Comparison of ENCODE assay signal across 8 cellular contexts in the genomic region with DNA sequence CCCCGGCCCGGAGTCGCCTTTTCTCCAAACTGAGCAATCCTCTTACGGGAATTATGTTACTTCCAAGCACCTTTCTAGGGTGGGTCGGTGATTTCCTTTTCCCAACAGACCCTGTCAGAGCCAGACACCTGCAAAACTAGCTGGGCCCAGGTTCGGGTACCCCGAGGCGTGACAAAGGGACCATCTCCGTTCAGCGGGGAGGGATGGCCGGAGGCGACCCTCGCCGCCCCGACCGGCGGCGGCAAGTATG. TPM values are rescaled to one million over a fixed set of nuclear protein-coding genes. Genes with fewer than 3 reads are reported as not detected.
DNase-seq lines count a peak whose midpoint lies in the region; ATAC-seq, FAIRE-seq and TF ChIP-seq lines count a peak whose summit lies in the region.

No MANE protein-coding gene starts in this region.

- H3K9ac ChIP-seq in K562 (ENCODE audit: insufficient read depth in 1 of 2, low read depth in 2 of 2, low read length in 2 of 2), result peak overlapping the region; percentile 87 to 98
- peak overlapping the region; percentile 94 for H3K9ac ChIP-seq in mesenchymal stem cell (ENCODE audit: low read length)

- H4K91ac ChIP-seq in mesenchymal stem cell (ENCODE audit: low read length), result peak overlapping the region; percentile 50

- POLR2A ChIA-PET in K562 (lab: Yijun Ruan, JAX), result interaction anchor here (0.6 to 2.8 kb wide), 15 partner anchors 10 to 199 kb away, joined by 3 to 20 read pairs (median 4); partner anchors contain the start of gene SAR1A

- H3K27ac ChIP-seq in K562 (ENCODE audit: extremely low read depth, low read depth, low read length) (peak overlapping the region; percentile 76), mesenchymal stem cell (ENCODE audit: low read length, poor library complexity, severe bottlenecking) (peak overlapping the region; percentile 12), vagina (peak overlapping the region; percentile 77)

- no peak for TF ChIP-seq RAD21 in K562 (CRISPR knock-in tag; conservative IDR thresholded peaks at IDR 0.05 in 1 of 2, IDR thresholded peaks at IDR 0.05 in 1 of 2)

- TF ChIP-seq CTCF in K562 (IDR thresholded peaks at IDR 0.05 in 2 of 3, conservative IDR thresholded peaks at IDR 0.05 in 1 of 3; ENCODE audit: insufficient read depth in 2 of 3, low read depth in 1 of 3, low read length in 3 of 3) (no peak), vagina (IDR thresholded peaks at IDR 0.05) (no peak)

- intact Hi-C loops in K562 (cut with micrococcal nuclease) (no loop called here), vagina (cut with DNase I) (no loop called here)

- H3K79me2 ChIP-seq in K562 (ENCODE audit: control insufficient read depth, insufficient read depth, low read length), result peaks cover 55% of the 10 kb centered on the region

- no TSS peak for BruUV-seq in K562 (replicated peaks; lab: Mats Ljungman, UMichigan)

- peaks cover 8% of the 10 kb centered on the region for H3K79me1 ChIP-seq in mesenchymal stem cell (replicated peaks; ENCODE audit: low read length, poor library complexity, severe bottlenecking)

- H3K36me3 ChIP-seq in K562 (ENCODE audit: control insufficient read depth, insufficient read depth, low read length), result peaks cover 31% of the 10 kb centered on the region
- peaks cover 4 to 27% of the 10 kb centered on the region in 2 experiments for H3K36me3 ChIP-seq in mesenchymal stem cell (ENCODE audit: control insufficient read depth in 1 of 2, insufficient read depth in 2 of 2, low read depth in 1 of 2, low read length in 2 of 2)
- no peaks in the 10 kb centered on the region for H3K36me3 ChIP-seq in vagina

- no peak overlapping the region for H4K8ac ChIP-seq in mesenchymal stem cell (ENCODE audit: low read length)

- WGBS in K562 (ENCODE audit: insufficient coverage, low coverage, missing lambda C conversion rate), result 1% methylated on average over 18 of the region's 18 CpGs
- 0% methylated on average over 16 of the region's 18 CpGs for WGBS in mesenchymal stem cell

- H2AFZ ChIP-seq in K562 (ENCODE audit: low read depth, low read length) (peak overlapping the region; percentile 78), mesenchymal stem cell (ENCODE audit: low read depth, low read length) (peak overlapping the region; percentile 31)

- peak overlapping the region; percentile 24 to 85 for H3K4ac ChIP-seq in mesenchymal stem cell (ENCODE audit: low read depth in 1 of 2, low read length in 2 of 2)

- H3K4me2 ChIP-seq in K562 (ENCODE audit: insufficient read depth, low read length) (peak overlapping the region; percentile 91), mesenchymal stem cell (ENCODE audit: low read length, poor library complexity, severe bottlenecking) (peak overlapping the region; percentile 90)

- H2BK120ac ChIP-seq in mesenchymal stem cell (ENCODE audit: low read depth, low read length), result peak overlapping the region; percentile 79

- CTCF ChIA-PET in K562 (lab: Yijun Ruan, JAX; ENCODE audit: low intra/inter-chr PET ratio), result no interaction called here

- H3K23ac ChIP-seq in mesenchymal stem cell (ENCODE audit: low read length in 2 of 2), result peak overlapping the region in 1 of 2 experiments; percentile 83

- H3K9me3 ChIP-seq in K562 (replicated peaks; ENCODE audit: control insufficient read depth, insufficient read depth, low read depth, low read length) (no peaks in the 10 kb centered on the region), mesenchymal stem cell (ENCODE audit: control insufficient read depth, low read length) (no peaks in the 10 kb centered on the region), vagina (no peaks in the 10 kb centered on the region)

- in situ Hi-C loops in K562 (cut with MboI), result loop anchor here (5.0 kb wide), 1 partner anchor 115 kb away; no protein-coding TSS in a partner anchor

- no peak overlapping the region for H2AK5ac ChIP-seq in mesenchymal stem cell (ENCODE audit: low read length, severe bottlenecking)

- TF ChIP-seq POLR2A in K562 (conservative IDR thresholded peaks at IDR 0.05), result no peak
- no peak for TF ChIP-seq POLR2A in vagina (IDR thresholded peaks at IDR 0.05)
- TF ChIP-seq POLR2A in GM18505 (IDR thresholded peaks at IDR 0.05; ENCODE audit: borderline replicate concordance, extremely low read depth, insufficient read depth, insufficient read length), result no peak

- H3K18ac ChIP-seq in mesenchymal stem cell (ENCODE audit: low read depth in 1 of 2, low read length in 2 of 2), result peak overlapping the region; percentile 91 to 96

- peaks cover 5% of the 10 kb centered on the region; the same call in 1 of the 2 replicates for H4K20me1 ChIP-seq in K562 (replicated peaks; ENCODE audit: control insufficient read depth, insufficient read depth, low read length)

- H3K9me1 ChIP-seq in K562 (ENCODE audit: control insufficient read depth, insufficient read depth, low read length), result no peaks in the 10 kb centered on the region

- H3K4me1 ChIP-seq in K562 (replicated peaks in 1 of 2; ENCODE audit: control insufficient read depth in 2 of 2, insufficient read depth in 2 of 2, low read length in 2 of 2) (peaks cover 13 to 23% of the 10 kb centered on the region in 2 experiments; a peak in 4 of 5 replicates), mesenchymal stem cell (ENCODE audit: control insufficient read depth, insufficient read depth, low read depth, low read length) (no peaks in the 10 kb centered on the region), vagina (peaks cover 36% of the 10 kb centered on the region)

- H2BK5ac ChIP-seq in mesenchymal stem cell (ENCODE audit: low read depth, low read length, poor library complexity, severe bottlenecking), result no peak overlapping the region

- peak overlapping the region; percentile 52 for H2BK15ac ChIP-seq in mesenchymal stem cell (ENCODE audit: low read depth, poor library complexity, severe bottlenecking)

- FAIRE-seq in K562 (lab: Jason Lieb, UNC), result no peak

- H3K4me3 ChIP-seq in K562 (peak overlapping the region; percentile 83), mesenchymal stem cell (ENCODE audit: insufficient read depth in 1 of 2, low read depth in 1 of 2, low read length in 2 of 2) (peak overlapping the region; percentile 91 to 95), vagina (peak overlapping the region; percentile 87 to 94)

- ATAC-seq in K562 (no peak), GM19395 (IDR thresholded peaks at IDR 0.05; ENCODE audit: unreplicated experiment) (no peak), GM18502 (IDR thresholded peaks at IDR 0.05; ENCODE audit: poor library complexity, unreplicated experiment) (no peak), GM18505 (IDR thresholded peaks at IDR 0.05; ENCODE audit: unreplicated experiment) (no peak)

- TF ChIP-seq EP300 in K562 (IDR thresholded peaks at IDR 0.05; ENCODE audit: low read length), result no peak

- peak overlapping the region; percentile 57 to 94 for H3K14ac ChIP-seq in mesenchymal stem cell (ENCODE audit: low read length in 2 of 2)

- H3K27me3 ChIP-seq in K562 (ENCODE audit: control insufficient read depth in 2 of 2, insufficient read depth in 2 of 2, low read length in 2 of 2), result no peaks in the 10 kb centered on the region
- peaks cover 0 to 5% of the 10 kb centered on the region in 2 experiments for H3K27me3 ChIP-seq in mesenchymal stem cell (ENCODE audit: control insufficient read depth in 1 of 2, insufficient read depth in 1 of 2, low read length in 2 of 2)
- no peaks in the 10 kb centered on the region for H3K27me3 ChIP-seq in vagina

- peak; percentile 18 to 23 for DNase-seq in stimulated activated CD4-positive, alpha-beta T cell treated with anti-CD3 and anti-CD28 coated beads, Interleukin-2, amount 100 ng/mL, for 48 hours
- DNase-seq in stimulated activated CD4-positive, alpha-beta T cell treated with anti-CD3 and anti-CD28 coated beads, Interleukin-15, amount 100 ng/mL, for 24 hours, result no peak
- DNase-seq in K562 (ENCODE audit: extremely low read depth in 1 of 4, low spot score in 3 of 4) (no peak), mesenchymal stem cell (no peak), vagina (ENCODE audit: extremely low spot score in 2 of 2) (no peak)

- no peak overlapping the region for H2BK12ac ChIP-seq in mesenchymal stem cell (ENCODE audit: low read length in 2 of 2)

RNA-seq across cellular contexts. Expression of gene PPA1, which starts 0.4 kb away (rescaled TPM):
- 63.9 and 181 TPM in 2 replicates for total RNA-seq in K562 (2011; cell fraction: chromatin; rRNA removed; ENCODE audit: low replicate concordance)
- total RNA-seq in K562 (2011; cell fraction: nucleolus; rRNA removed), result 50.4 and 54.7 TPM in 2 replicates
- total RNA-seq in K562 (2011; cell fraction: nucleoplasm; rRNA removed), result 123 and 276 TPM in 2 replicates
- total RNA-seq in K562 (2014; rRNA removed), result 378 and 453 TPM in 2 replicates
- 635 and 699 TPM in 2 replicates for total RNA-seq in K562 (2014; rRNA removed; fragmentation: Illumina TruSeq; extraction: Trizol)
- total RNA-seq in K562 (2015; rRNA removed; fragmentation: Illumina TruSeq; extraction: Trizol), result 463 and 482 TPM in 2 replicates
- total RNA-seq in K562 (2021), result 418 and 448 TPM in 2 replicates
- polyA plus RNA-seq in K562 (2011; rRNA removed), result 408 and 606 TPM in 2 replicates
- 122 and 218 TPM in 2 replicates for polyA plus RNA-seq in K562 (2011; cell fraction: cytosol; rRNA removed)
- polyA plus RNA-seq in K562 (2011; cell fraction: nucleus; rRNA removed), result 92.6 and 127 TPM in 2 replicates
- polyA plus RNA-seq in K562 (2012), result 299 and 379 TPM in 2 replicates
- 454 and 471 TPM in 2 replicates for polyA plus RNA-seq in K562 (2014; fragmentation: Illumina TruSeq; extraction: Trizol)
- polyA plus RNA-seq in K562 (2014; fragmentation: Nextera tagmentation; extraction: Ambion mirVana), result 100 to 1,000 TPM; 301 to 366 TPM
- polyA plus RNA-seq in K562 (2014; rRNA removed), result 591 and 627 TPM in 2 replicates
- polyA minus RNA-seq in K562 (2011; rRNA and poly(A)+ RNA removed), result 573 and 613 TPM in 2 replicates
- 121 and 162 TPM in 2 replicates for polyA minus RNA-seq in K562 (2011; cell fraction: cytosol; rRNA and poly(A)+ RNA removed)
- 49.1 and 87.5 TPM in 2 replicates for polyA minus RNA-seq in K562 (2011; cell fraction: nucleus; rRNA and poly(A)+ RNA removed)
- polyA plus RNA-seq in mesenchymal stem cell (2013, experiment 1 of 2), result 144 TPM
- polyA plus RNA-seq in mesenchymal stem cell (2013, experiment 2 of 2), result 153 TPM
- 79.3 TPM for total RNA-seq in vagina

RNA-seq across cellular contexts. Expression of gene NPFFR1, which starts 51.0 kb away (rescaled TPM):
- total RNA-seq in K562 (2011; cell fraction: chromatin; rRNA removed; ENCODE audit: low replicate concordance), result not detected in 2 replicates
- not detected in 2 replicates for total RNA-seq in K562 (2011; cell fraction: nucleolus; rRNA removed)
- not detected in 2 replicates for total RNA-seq in K562 (2011; cell fraction: nucleoplasm; rRNA removed)
- total RNA-seq in K562 (2014; rRNA removed) (not detected in 2 replicates), K562 (2014; rRNA removed; fragmentation: Illumina TruSeq; extraction: Trizol) (under 0.01 TPM in 1 of 2 replicates, not detected in the other), K562 (2015; rRNA removed; fragmentation: Illumina TruSeq; extraction: Trizol) (not detected in 2 replicates), K562 (2021) (not detected in 2 replicates), vagina (not detected)
- polyA plus RNA-seq in K562 (2011; rRNA removed) (not detected in 2 replicates), K562 (2014; fragmentation: Illumina TruSeq; extraction: Trizol) (not detected in 2 replicates), K562 (2014; fragmentation: Nextera tagmentation; extraction: Ambion mirVana) (not detected), K562 (2014; rRNA removed) (not detected in 2 replicates)
- polyA plus RNA-seq in K562 (2011; cell fraction: cytosol; rRNA removed), result under 0.01 TPM in 1 of 2 replicates, not detected in the other
- not detected in 2 replicates for polyA plus RNA-seq in K562 (2011; cell fraction: nucleus; rRNA removed)
- polyA plus RNA-seq in K562 (2012), result not detected in 2 replicates
- polyA minus RNA-seq in K562 (2011; rRNA and poly(A)+ RNA removed), result not detected in 2 replicates
- polyA minus RNA-seq in K562 (2011; cell fraction: cytosol; rRNA and poly(A)+ RNA removed), result not detected in 2 replicates
- not detected in 2 replicates for polyA minus RNA-seq in K562 (2011; cell fraction: nucleus; rRNA and poly(A)+ RNA removed)
- under 0.01 TPM for polyA plus RNA-seq in mesenchymal stem cell (2013, experiment 1 of 2)
- under 0.01 TPM for polyA plus RNA-seq in mesenchymal stem cell (2013, experiment 2 of 2)

Comparison
In these comparisons a context has a peak if more than half of its experiments do, and no peak if none do; other contexts are left out.
1. DNase-seq: peak in stimulated activated CD4-positive, alpha-beta T cell treated with anti-CD3 and anti-CD28 coated beads, Interleukin-2, amount 100 ng/mL, for 48 hours (2 of 2); none in stimulated activated CD4-positive, alpha-beta T cell treated with anti-CD3 and anti-CD28 coated beads, Interleukin-15, amount 100 ng/mL, for 24 hours (single experiment), K562 (0 of 4), mesenchymal stem cell (single experiment) and vagina (0 of 2).
2. H3K27ac ChIP-seq: peak in every context shown above with its lines; median percentile 77 in vagina; 76 in K562; 12 in mesenchymal stem cell.
3. Peak in every context shown above with its lines, with median percentiles within 50 percentile points of each other: H3K4me3 ChIP-seq.